18 cellular contexts compared by ENCODE assay signal in the genomic region with DNA sequence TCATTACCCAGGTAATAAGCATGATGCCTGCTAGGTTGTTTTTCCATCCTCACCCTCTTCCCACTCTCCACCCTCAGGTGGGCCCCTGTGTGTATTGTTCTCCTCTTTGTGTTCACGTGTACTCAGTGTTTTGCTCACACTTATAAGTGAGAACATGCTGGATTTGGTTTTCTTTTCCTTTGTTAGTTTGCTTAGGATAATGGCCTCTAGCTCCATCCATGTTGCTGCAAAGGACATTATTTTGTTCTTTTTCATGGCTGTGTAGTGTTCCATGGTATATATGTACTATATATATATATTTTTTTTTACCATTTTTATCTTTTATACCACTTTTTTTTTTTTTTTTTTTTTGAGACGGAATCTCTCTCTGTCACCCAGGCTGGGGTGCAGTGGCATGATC.
A peak's percentile ranks its signal among the peaks of the same experiment; 100 is the strongest.
DNase-seq lines count a peak whose midpoint lies in the region; ATAC-seq and TF ChIP-seq lines count a peak whose summit lies in the region.
"Had no signal": no experiment of that assay in that cellular context is flagged by ENCODE, and none has a peak within 500 bp of the region (broad histone marks: within the 10 kb centered on the region; RNA-seq: fewer than 3 reads in every experiment).

No MANE protein-coding gene starts in this region.

- H3K9me2 ChIP-seq in PC-3 (replicated peaks; ENCODE audit: low read length): no peaks in the 10 kb centered on the region

- H3K4me1 ChIP-seq in HEK293 (ENCODE audit: control insufficient read depth, insufficient read depth, low read length) (no peaks in the 10 kb centered on the region; the same call in 1 of the 2 replicates), PC-3 (ENCODE audit: insufficient read depth, low read length) (peaks cover 17% of the 10 kb centered on the region; the same call in 1 of the 2 replicates), mesenchymal stem cell (ENCODE audit: control insufficient read depth, insufficient read depth, low read depth, low read length) (peaks cover 2% of the 10 kb centered on the region)
- H3K4me1 ChIP-seq: BLaER1, Caco-2 had no signal

- CTCF ChIA-PET in HEK293 (lab: Yijun Ruan, JAX): no interaction called here
- CTCF ChIA-PET in PC-3 (lab: Charles Lee): no interaction called here
- CTCF ChIA-PET in activated CD8-positive, alpha-beta T cell treated with anti-CD3 and anti-CD28 coated beads, Interleukin-2, amount 10 ng/mL, durations not matched to agents 7 days and 5 days (lab: Charles Lee): no interaction called here

- no peak overlapping the region for H3K27ac Mint-ChIP-seq in activated CD8-positive, alpha-beta T cell treated with anti-CD3 and anti-CD28 coated beads, Interleukin-2, amount 10 ng/mL, durations not matched to agents 7 days and 5 days
- no peak overlapping the region for H3K27ac Mint-ChIP-seq in mesothelial cell of epicardium
- H3K27ac Mint-ChIP-seq: CD14-positive monocyte; CD4-positive, alpha-beta memory T cell; CD4-positive, CD25-positive, alpha-beta regulatory T cell had no signal

- intact Hi-C loops in PC-3 (cut with micrococcal nuclease): no loop called here

- H2BK12ac ChIP-seq in mesenchymal stem cell (ENCODE audit: low read length in 2 of 2): no peak overlapping the region

- no peak overlapping the region for H3K27ac ChIP-seq in HEK293 (ENCODE audit: extremely low read depth, low read depth, low read length)
- peak overlapping the region; percentile 76 for H3K27ac ChIP-seq in PC-3 (ENCODE audit: low read length)
- no peak overlapping the region for H3K27ac ChIP-seq in mesenchymal stem cell (ENCODE audit: low read length, poor library complexity, severe bottlenecking)
- H3K27ac ChIP-seq: BLaER1 had no signal

- H3K14ac ChIP-seq in mesenchymal stem cell (ENCODE audit: low read length in 2 of 2): no peak overlapping the region

- no peak overlapping the region for H2BK120ac ChIP-seq in mesenchymal stem cell (ENCODE audit: low read depth, low read length)

- H3K27me3 ChIP-seq in PC-3 (ENCODE audit: low read length) (no peaks in the 10 kb centered on the region), mesenchymal stem cell (ENCODE audit: control insufficient read depth in 1 of 2, insufficient read depth in 1 of 2, low read length in 2 of 2) (no peaks in the 10 kb centered on the region)
- H3K27me3 ChIP-seq: BE2C, BLaER1 had no signal

- no peaks in the 10 kb centered on the region for H3K36me3 Mint-ChIP-seq in activated CD8-positive, alpha-beta T cell treated with anti-CD3 and anti-CD28 coated beads, Interleukin-2, amount 10 ng/mL, durations not matched to agents 7 days and 5 days (ENCODE audit: low read depth)
- H3K36me3 Mint-ChIP-seq in mesothelial cell of epicardium: no peaks in the 10 kb centered on the region
- H3K36me3 Mint-ChIP-seq: CD14-positive monocyte; CD4-positive, alpha-beta memory T cell; CD4-positive, CD25-positive, alpha-beta regulatory T cell had no signal

- no TSS peak for BruUV-seq in PC-3 (replicated peaks; lab: Mats Ljungman, UMichigan)

- no peaks in the 10 kb centered on the region for H3K36me3 ChIP-seq in HEK293 (ENCODE audit: control insufficient read depth in 2 of 2, insufficient read depth in 1 of 2, low read length in 2 of 2)
- no peaks in the 10 kb centered on the region for H3K36me3 ChIP-seq in PC-3 (ENCODE audit: low read depth, low read length)
- H3K36me3 ChIP-seq in mesenchymal stem cell (ENCODE audit: control insufficient read depth in 1 of 2, insufficient read depth in 2 of 2, low read depth in 1 of 2, low read length in 2 of 2): no peaks in the 10 kb centered on the region
- H3K36me3 ChIP-seq: BE2C, BLaER1 had no signal

- H3F3A ChIP-seq in PC-3 (ENCODE audit: low read length, unreplicated experiment): no peaks in the 10 kb centered on the region

- H3K18ac ChIP-seq in mesenchymal stem cell (ENCODE audit: low read depth in 1 of 2, low read length in 2 of 2): no peak overlapping the region

- in situ Hi-C loops in GM13977 (cut with MboI; ENCODE audit: low pct_unique_long_range_greater_than_20kb, low sequenced_read_pairs, unreplicated experiment): no loop called here

- H3K9ac ChIP-seq in PC-3 (ENCODE audit: low read length): no peak overlapping the region
- H3K9ac ChIP-seq in mesenchymal stem cell (ENCODE audit: low read length): no peak overlapping the region
- H3K9ac ChIP-seq: BLaER1 had no signal

- POLR2A ChIA-PET in HEK293 (lab: Yijun Ruan, JAX) (no interaction called here), PC-3 (lab: Charles Lee; ENCODE audit: unreplicated experiment) (no interaction called here)
- POLR2A ChIA-PET in activated CD8-positive, alpha-beta T cell treated with anti-CD3 and anti-CD28 coated beads, Interleukin-2, amount 10 ng/mL, durations not matched to agents 7 days and 5 days (lab: Charles Lee): no interaction called here

- H2BK15ac ChIP-seq in mesenchymal stem cell (ENCODE audit: low read depth, poor library complexity, severe bottlenecking): no peak overlapping the region

- no peaks in the 10 kb centered on the region for H3K4me1 Mint-ChIP-seq in activated CD8-positive, alpha-beta T cell treated with anti-CD3 and anti-CD28 coated beads, Interleukin-2, amount 10 ng/mL, durations not matched to agents 7 days and 5 days (ENCODE audit: low read depth)
- peaks cover 11% of the 10 kb centered on the region for H3K4me1 Mint-ChIP-seq in mesothelial cell of epicardium
- H3K4me1 Mint-ChIP-seq: CD4-positive, alpha-beta memory T cell; CD4-positive, CD25-positive, alpha-beta regulatory T cell had no signal

- peak overlapping the region; percentile 66 for H2AK5ac ChIP-seq in mesenchymal stem cell (ENCODE audit: low read length, severe bottlenecking)

- no peaks in the 10 kb centered on the region for H3K79me2 ChIP-seq in PC-3 (ENCODE audit: low read length)

- H2BK5ac ChIP-seq in mesenchymal stem cell (ENCODE audit: low read depth, low read length, poor library complexity, severe bottlenecking): no peak overlapping the region

- ATAC-seq in PC-3: no peak
- ATAC-seq in activated CD8-positive, alpha-beta T cell treated with anti-CD3 and anti-CD28 coated beads, Interleukin-2, amount 10 ng/mL, durations not matched to agents 7 days and 5 days: no peak

- no peaks in the 10 kb centered on the region for H3K9me3 Mint-ChIP-seq in activated CD8-positive, alpha-beta T cell treated with anti-CD3 and anti-CD28 coated beads, Interleukin-2, amount 10 ng/mL, durations not matched to agents 7 days and 5 days (ENCODE audit: insufficient read depth)
- peaks cover 7% of the 10 kb centered on the region for H3K9me3 Mint-ChIP-seq in mesothelial cell of epicardium
- H3K9me3 Mint-ChIP-seq: CD4-positive, alpha-beta memory T cell had no signal

- no peak overlapping the region for H4K8ac ChIP-seq in mesenchymal stem cell (ENCODE audit: low read length)

- H3K79me1 ChIP-seq in mesenchymal stem cell (replicated peaks; ENCODE audit: low read length, poor library complexity, severe bottlenecking): no peaks in the 10 kb centered on the region

- H4K91ac ChIP-seq in mesenchymal stem cell (ENCODE audit: low read length): no peak overlapping the region

- no peak overlapping the region for H2AFZ ChIP-seq in PC-3 (ENCODE audit: low read length)
- no peak overlapping the region for H2AFZ ChIP-seq in mesenchymal stem cell (ENCODE audit: low read depth, low read length)

- no peak overlapping the region for H3K23ac ChIP-seq in mesenchymal stem cell (ENCODE audit: low read length in 2 of 2)

- H3K9me3 ChIP-seq in HEK293 (ENCODE audit: control insufficient read depth, insufficient read depth, low read depth, low read length) (no peaks in the 10 kb centered on the region), PC-3 (ENCODE audit: low read length) (no peaks in the 10 kb centered on the region), mesenchymal stem cell (ENCODE audit: control insufficient read depth, low read length) (no peaks in the 10 kb centered on the region)
- H3K9me3 ChIP-seq: BE2C, BLaER1, Caco-2 had no signal

- WGBS in mesenchymal stem cell: no CpG with 5 or more reads among the region's 2 CpGs

- no peak overlapping the region for H3K4ac ChIP-seq in mesenchymal stem cell (ENCODE audit: low read depth in 1 of 2, low read length in 2 of 2)

- no peak overlapping the region for H3K4me2 ChIP-seq in PC-3 (ENCODE audit: low read length)
- no peak overlapping the region for H3K4me2 ChIP-seq in mesenchymal stem cell (ENCODE audit: low read length, poor library complexity, severe bottlenecking)
- H3K4me2 ChIP-seq: BLaER1 had no signal

- no peak for DNase-seq in PC-3
- no peak for DNase-seq in mesenchymal stem cell
- DNase-seq in activated CD8-positive, alpha-beta T cell treated with anti-CD3 and anti-CD28 coated beads, Interleukin-2, amount 10 ng/mL, durations not matched to agents 7 days and 5 days: no peak
- DNase-seq in GM13977 (ENCODE audit: low spot score): no peak
- no peak for DNase-seq in mesothelial cell of epicardium (ENCODE audit: low spot score in 2 of 2, unreplicated experiment in 2 of 2)
- DNase-seq: 8988T; ACHN; BE2C; C1 segment of cervical spinal cord; Caco-2; Calu3; CD4-positive, alpha-beta memory T cell; CD4-positive, CD25-positive, alpha-beta regulatory T cell; DMS79 treated with DMSO at 0.1 percent for 48 hours; GF-D8 had no signal

- TF ChIP-seq CTCF in HEK293 (tag by site-specific recombination; IDR thresholded peaks at IDR 0.05) (no peak), PC-3 (conservative IDR thresholded peaks at IDR 0.05; ENCODE audit: low read depth, low read length) (no peak), GM13977 (IDR thresholded peaks at IDR 0.05; ENCODE audit: extremely low read depth, insufficient read depth, missing control alignments) (no peak), mesothelial cell of epicardium (IDR thresholded peaks at IDR 0.05; ENCODE audit: unreplicated experiment) (no peak)

- H3K4me3 ChIP-seq in HEK293 (ENCODE audit: low read depth, low read length) (no peak overlapping the region), PC-3 (ENCODE audit: low read length) (no peak overlapping the region), mesenchymal stem cell (ENCODE audit: insufficient read depth in 1 of 2, low read depth in 1 of 2, low read length in 2 of 2) (no peak overlapping the region)
- H3K4me3 ChIP-seq: BLaER1 had no signal

- H4K20me1 ChIP-seq in PC-3 (ENCODE audit: low read length): no peaks in the 10 kb centered on the region
- H4K20me1 ChIP-seq: BLaER1 had no signal

- no peak overlapping the region for H3K4me3 Mint-ChIP-seq in activated CD8-positive, alpha-beta T cell treated with anti-CD3 and anti-CD28 coated beads, Interleukin-2, amount 10 ng/mL, durations not matched to agents 7 days and 5 days
- no peak overlapping the region for H3K4me3 Mint-ChIP-seq in mesothelial cell of epicardium
- H3K4me3 Mint-ChIP-seq: CD14-positive monocyte; CD4-positive, alpha-beta memory T cell; CD4-positive, CD25-positive, alpha-beta regulatory T cell had no signal

- peaks cover 2% of the 10 kb centered on the region for H3K27me3 Mint-ChIP-seq in activated CD8-positive, alpha-beta T cell treated with anti-CD3 and anti-CD28 coated beads, Interleukin-2, amount 10 ng/mL, durations not matched to agents 7 days and 5 days (ENCODE audit: low read depth)
- no peaks in the 10 kb centered on the region for H3K27me3 Mint-ChIP-seq in mesothelial cell of epicardium (ENCODE audit: low read depth)
- H3K27me3 Mint-ChIP-seq: CD4-positive, alpha-beta memory T cell; CD4-positive, CD25-positive, alpha-beta regulatory T cell had no signal
